ENCODE assay signal across 8 cellular contexts in genomic region chr19:35549174-35549788, GRCh38. TPM values are rescaled to one million over a fixed set of nuclear protein-coding genes. Genes with fewer than 3 reads are reported as not detected.
DNase-seq lines count a peak whose midpoint lies in the region; ATAC-seq, FAIRE-seq and TF ChIP-seq lines count a peak whose summit lies in the region.

No MANE protein-coding gene starts in this region.

- TF ChIP-seq EP300 in GM12878 (IDR thresholded peaks at IDR 0.05; ENCODE audit: borderline replicate concordance in 1 of 2, control insufficient read depth in 1 of 2, low read depth in 2 of 2, low read length in 2 of 2) = no peak

- H3K9me3 ChIP-seq in GM12878 (replicated peaks; ENCODE audit: control insufficient read depth, insufficient read depth, low read length) = no peaks in the 10 kb centered on the region

- DNase-seq in 8988T = peak; percentile 98
- DNase-seq in GM10266 (ENCODE audit: extremely low spot score) = peak; percentile 85
- DNase-seq in NCI-H2029 treated with DMSO at 0.1 percent for 48 hours (lab: John Stamatoyannopoulos, UW) = peak; percentile 28
- DNase-seq in T-helper 22 cell (ENCODE audit: low read depth) = peak; percentile 24
- DNase-seq in GM12878 (ENCODE audit: low read depth, low spot score) = no peak
- peak; percentile 80 for DNase-seq in kidney tubule cell (ENCODE audit: low spot score)
- peak; percentile 24 for DNase-seq in stimulated activated CD8-positive, alpha-beta memory T cell treated with anti-CD3 and anti-CD28 coated beads, Interleukin-15, amount 100 ng/mL, for 1 hour (ENCODE audit: low read depth)

- TF ChIP-seq CTCF in GM10266 (IDR thresholded peaks at IDR 0.05; ENCODE audit: control insufficient read depth, insufficient read depth, low read depth, missing control alignments) (peak; percentile 79), GM12878 (IDR thresholded peaks at IDR 0.05 in 2 of 3, conservative IDR thresholded peaks at IDR 0.05 in 1 of 3; ENCODE audit: control insufficient read depth in 2 of 3, extremely low read depth in 1 of 3, insufficient read depth in 1 of 3, low read depth in 3 of 3, low read length in 3 of 3) (peak; percentile 65 to 87 (median 83))

- no peak for TF ChIP-seq POLR2A in GM12878 (IDR thresholded peaks at IDR 0.05; ENCODE audit: low read depth, low read length)

- no peak overlapping the region for H2AFZ ChIP-seq in GM12878 (ENCODE audit: control insufficient read depth, low read depth, low read length)

- ATAC-seq in GM12878 = peak; percentile 30
- no peak for ATAC-seq in GM19463 (IDR thresholded peaks at IDR 0.05; ENCODE audit: unreplicated experiment)

- in situ Hi-C loops in GM12878 (cut with MboI) = no loop called here

- TF ChIP-seq RAD21 in GM12878 (IDR thresholded peaks at IDR 0.05; ENCODE audit: insufficient read depth, low read depth, low read length) = peak; percentile 72

- H3K27me3 ChIP-seq in GM12878 (replicated peaks in 1 of 2; ENCODE audit: control insufficient read depth in 2 of 2, insufficient read depth in 2 of 2, low read length in 1 of 2) = no peaks in the 10 kb centered on the region

- POLR2A ChIA-PET in GM12878 (lab: Charles Lee) = interaction anchor here (1.0 kb wide), 1 partner anchor 59 kb away, joined by 4 read pairs; no protein-coding TSS in a partner anchor

- SMC1A ChIA-PET in GM12878 (lab: Charles Lee; ENCODE audit: uncharacterized antibody, unreplicated experiment) = interaction anchor here (0.7 to 2.7 kb wide), 6 partner anchors 39 to 147 kb away, joined by 3 to 12 read pairs (median 7); no protein-coding TSS in a partner anchor

- no peak overlapping the region; the same call in 1 of the 2 replicates for H3K4me2 ChIP-seq in GM12878 (ENCODE audit: control insufficient read depth, insufficient read depth)

- WGBS in GM12878 (ENCODE audit: insufficient coverage, insufficient replicate concordance, low lambda C conversion rate, missing lambda C conversion rate) = 16% methylated on average over 6 of the region's 6 CpGs

- RAD21 ChIA-PET in GM12878 (lab: Charles Lee; ENCODE audit: unreplicated experiment) = interaction anchor here (1.0 to 1.5 kb wide), 8 partner anchors 39 to 199 kb away, joined by 3 to 10 read pairs (median 3); partner anchors contain the start of gene LIN37

- intact Hi-C loops in GM12878 (cut with micrococcal nuclease; ENCODE audit: unreplicated experiment) = loop anchor here (1.0 to 5.0 kb wide), 3 partner anchors 43 to 383 kb away; partner anchors contain the start of gene HAUS5

- BruUV-seq in GM12878 (replicated peaks; lab: Mats Ljungman, UMichigan) = no TSS peak

- peaks cover 17% of the 10 kb centered on the region for H3K79me2 ChIP-seq in GM12878 (ENCODE audit: control insufficient read depth, insufficient read depth, low read length)

- H4K20me1 ChIP-seq in GM12878 (ENCODE audit: control insufficient read depth, insufficient read depth) = no peaks in the 10 kb centered on the region

- H3K4me3 ChIP-seq in GM12878 = no peak overlapping the region

- H3K9ac ChIP-seq in GM12878 (ENCODE audit: control insufficient read depth, insufficient read depth, low read length) = no peak overlapping the region

- no peak overlapping the region for H3K27ac ChIP-seq in GM12878 (ENCODE audit: control insufficient read depth, insufficient read depth)

- peak; percentile 65 for FAIRE-seq in GM12878 (lab: Jason Lieb, UNC)

- CTCF ChIA-PET in GM12878 (lab: Yijun Ruan, JAX) = interaction anchor here (0.7 to 4.7 kb wide), 36 partner anchors 8 to 359 kb away, joined by 3 to 63 read pairs (median 4); partner anchors contain the start of genes COX6B1, ETV2, LIN37 and TYROBP

- peaks cover 15% of the 10 kb centered on the region for H3K4me1 ChIP-seq in GM12878 (ENCODE audit: control insufficient read depth, insufficient read depth, low read length)

- H3K36me3 ChIP-seq in GM12878 (ENCODE audit: control insufficient read depth in 2 of 2, insufficient read depth in 2 of 2, low read length in 1 of 2) = no peaks in the 10 kb centered on the region

RNA-seq across cellular contexts. Expression of gene TMEM147, which starts 3.9 kb away (rescaled TPM):
- 29.3 and 30.3 TPM in 2 replicates for total RNA-seq in GM12878 (2013; cell fraction: nucleolus; rRNA removed)
- total RNA-seq in GM12878 (2014; rRNA removed) (96.9 and 106 TPM in 2 replicates), GM12878 (2014; rRNA removed; fragmentation: Illumina TruSeq; extraction: Trizol) (54.7 and 55.2 TPM in 2 replicates), GM12878 (2021) (69.7 and 73.8 TPM in 2 replicates)
- polyA plus RNA-seq in GM12878 (2011; ENCODE audit: low read depth) = 63.1 TPM
- polyA plus RNA-seq in GM12878 (2011; rRNA removed) (47.2 and 84.8 TPM in 2 replicates), GM12878 (2014; fragmentation: Illumina TruSeq; extraction: Trizol) (69.3 and 71.8 TPM in 2 replicates), GM12878 (2014; fragmentation: Nextera tagmentation; extraction: Ambion mirVana) (10 to 100 TPM; 53.4 to 65.3 TPM), GM12878 (2014; rRNA removed) (119 and 131 TPM in 2 replicates), GM12878 (2016; fragmentation: Nextera tagmentation; extraction: Ambion mirVana) (100 to 1,000 TPM; 134 to 145 TPM)
- 121 and 147 TPM in 2 replicates for polyA plus RNA-seq in GM12878 (2011; cell fraction: cytosol; rRNA removed)
- 70.7 and 89.4 TPM in 2 replicates for polyA plus RNA-seq in GM12878 (2011; cell fraction: nucleus; rRNA removed)
- polyA plus RNA-seq in GM12878 (2012) = 65.4 and 71.1 TPM in 2 replicates
- 120 and 127 TPM in 2 replicates for polyA minus RNA-seq in GM12878 (2011; rRNA and poly(A)+ RNA removed)
- 29.3 and 32.1 TPM in 2 replicates for polyA minus RNA-seq in GM12878 (2011; cell fraction: cytosol; rRNA and poly(A)+ RNA removed)
- polyA minus RNA-seq in GM12878 (2011; cell fraction: nucleus; rRNA and poly(A)+ RNA removed) = 18.0 and 28.3 TPM in 2 replicates

RNA-seq across cellular contexts. Expression of gene ATP4A, which starts 14.2 kb away (rescaled TPM):
- 5.0 and 5.2 TPM in 2 replicates for total RNA-seq in GM12878 (2013; cell fraction: nucleolus; rRNA removed)
- 0.11 TPM in 2 replicates for total RNA-seq in GM12878 (2014; rRNA removed)
- total RNA-seq in GM12878 (2014; rRNA removed; fragmentation: Illumina TruSeq; extraction: Trizol) = not detected in 2 replicates
- 0.16 and 0.18 TPM in 2 replicates for total RNA-seq in GM12878 (2021)
- polyA plus RNA-seq in GM12878 (2011; ENCODE audit: low read depth) = 1.3 TPM
- 0.69 and 1.5 TPM in 2 replicates for polyA plus RNA-seq in GM12878 (2011; rRNA removed)
- 1.2 and 3.4 TPM in 2 replicates for polyA plus RNA-seq in GM12878 (2011; cell fraction: cytosol; rRNA removed)
- 34.3 and 44.4 TPM in 2 replicates for polyA plus RNA-seq in GM12878 (2011; cell fraction: nucleus; rRNA removed)
- 2.2 and 2.3 TPM in 2 replicates for polyA plus RNA-seq in GM12878 (2012)
- polyA plus RNA-seq in GM12878 (2014; fragmentation: Illumina TruSeq; extraction: Trizol) = 0.03 and 0.11 TPM in 2 replicates
- under 1 TPM in 1 of 2 experiments, not detected in 1; 0.04 TPM for polyA plus RNA-seq in GM12878 (2014; fragmentation: Nextera tagmentation; extraction: Ambion mirVana)
- 0.09 and 0.20 TPM in 2 replicates for polyA plus RNA-seq in GM12878 (2014; rRNA removed)
- under 1 TPM in 1 of 2 experiments, not detected in 1; 0.13 TPM for polyA plus RNA-seq in GM12878 (2016; fragmentation: Nextera tagmentation; extraction: Ambion mirVana)
- polyA minus RNA-seq in GM12878 (2011; rRNA and poly(A)+ RNA removed) = 0.88 and 0.93 TPM in 2 replicates
- polyA minus RNA-seq in GM12878 (2011; cell fraction: cytosol; rRNA and poly(A)+ RNA removed) = not detected in 2 replicates
- polyA minus RNA-seq in GM12878 (2011; cell fraction: nucleus; rRNA and poly(A)+ RNA removed) = 1.7 and 2.1 TPM in 2 replicates

RNA-seq across cellular contexts. Expression of gene GAPDHS, which starts 16.0 kb away (rescaled TPM):
- not detected in 2 replicates for total RNA-seq in GM12878 (2013; cell fraction: nucleolus; rRNA removed)
- total RNA-seq in GM12878 (2014; rRNA removed) = not detected in 2 replicates
- not detected in 2 replicates for total RNA-seq in GM12878 (2014; rRNA removed; fragmentation: Illumina TruSeq; extraction: Trizol)
- not detected in 2 replicates for total RNA-seq in GM12878 (2021)
- polyA plus RNA-seq in GM12878 (2011; ENCODE audit: low read depth) = not detected
- 0.08 TPM in 1 of 2 replicates, not detected in the other for polyA plus RNA-seq in GM12878 (2011; rRNA removed)
- polyA plus RNA-seq in GM12878 (2011; cell fraction: cytosol; rRNA removed) = 0.06 and 0.07 TPM in 2 replicates
- polyA plus RNA-seq in GM12878 (2011; cell fraction: nucleus; rRNA removed) = not detected in 2 replicates
- polyA plus RNA-seq in GM12878 (2012) = not detected in 2 replicates
- not detected in 2 replicates for polyA plus RNA-seq in GM12878 (2014; fragmentation: Illumina TruSeq; extraction: Trizol)
- not detected for polyA plus RNA-seq in GM12878 (2014; fragmentation: Nextera tagmentation; extraction: Ambion mirVana)
- not detected in 2 replicates for polyA plus RNA-seq in GM12878 (2014; rRNA removed)
- polyA plus RNA-seq in GM12878 (2016; fragmentation: Nextera tagmentation; extraction: Ambion mirVana) = not detected
- not detected in 2 replicates for polyA minus RNA-seq in GM12878 (2011; rRNA and poly(A)+ RNA removed)
- polyA minus RNA-seq in GM12878 (2011; cell fraction: cytosol; rRNA and poly(A)+ RNA removed) = not detected in 2 replicates
- polyA minus RNA-seq in GM12878 (2011; cell fraction: nucleus; rRNA and poly(A)+ RNA removed) = not detected in 2 replicates

RNA-seq across cellular contexts. Expression of gene SBSN, which starts 21.2 kb away (rescaled TPM):
- total RNA-seq in GM12878 (2013; cell fraction: nucleolus; rRNA removed) = 0.19 TPM in 1 of 2 replicates, not detected in the other
- total RNA-seq in GM12878 (2014; rRNA removed) (not detected in 2 replicates), GM12878 (2014; rRNA removed; fragmentation: Illumina TruSeq; extraction: Trizol) (not detected in 2 replicates), GM12878 (2021) (not detected in 2 replicates)
- not detected for polyA plus RNA-seq in GM12878 (2011; ENCODE audit: low read depth)
- polyA plus RNA-seq in GM12878 (2011; rRNA removed) (not detected in 2 replicates), GM12878 (2014; fragmentation: Illumina TruSeq; extraction: Trizol) (not detected in 2 replicates), GM12878 (2014; fragmentation: Nextera tagmentation; extraction: Ambion mirVana) (not detected), GM12878 (2014; rRNA removed) (0.09 TPM in 1 of 2 replicates, not detected in the other), GM12878 (2016; fragmentation: Nextera tagmentation; extraction: Ambion mirVana) (not detected)
- polyA plus RNA-seq in GM12878 (2011; cell fraction: cytosol; rRNA removed) = not detected in 2 replicates
- 0.25 TPM in 1 of 2 replicates, not detected in the other for polyA plus RNA-seq in GM12878 (2011; cell fraction: nucleus; rRNA removed)
- 0.18 and 0.32 TPM in 2 replicates for polyA plus RNA-seq in GM12878 (2012)
- not detected in 2 replicates for polyA minus RNA-seq in GM12878 (2011; rRNA and poly(A)+ RNA removed)
- not detected in 2 replicates for polyA minus RNA-seq in GM12878 (2011; cell fraction: cytosol; rRNA and poly(A)+ RNA removed)
- not detected in 2 replicates for polyA minus RNA-seq in GM12878 (2011; cell fraction: nucleus; rRNA and poly(A)+ RNA removed)

RNA-seq across cellular contexts. Expression of gene DMKN, which starts 35.8 kb away (rescaled TPM):
- total RNA-seq in GM12878 (2013; cell fraction: nucleolus; rRNA removed) = 230 and 233 TPM in 2 replicates
- total RNA-seq in GM12878 (2014; rRNA removed) = 59.5 and 68.0 TPM in 2 replicates
- total RNA-seq in GM12878 (2014; rRNA removed; fragmentation: Illumina TruSeq; extraction: Trizol) = 52.6 and 61.3 TPM in 2 replicates
- 57.8 and 64.9 TPM in 2 replicates for total RNA-seq in GM12878 (2021)
- polyA plus RNA-seq in GM12878 (2011; ENCODE audit: low read depth) = 52.3 TPM
- polyA plus RNA-seq in GM12878 (2011; rRNA removed) = 60.7 and 72.5 TPM in 2 replicates
- 78.7 and 92.1 TPM in 2 replicates for polyA plus RNA-seq in GM12878 (2011; cell fraction: cytosol; rRNA removed)
- polyA plus RNA-seq in GM12878 (2011; cell fraction: nucleus; rRNA removed) = 118 and 167 TPM in 2 replicates
- polyA plus RNA-seq in GM12878 (2012) = 23.7 and 29.9 TPM in 2 replicates
- 90.7 and 102 TPM in 2 replicates for polyA plus RNA-seq in GM12878 (2014; fragmentation: Illumina TruSeq; extraction: Trizol)
- 10 to 100 TPM; 36.4 to 43.3 TPM for polyA plus RNA-seq in GM12878 (2014; fragmentation: Nextera tagmentation; extraction: Ambion mirVana)
- 87.8 and 114 TPM in 2 replicates for polyA plus RNA-seq in GM12878 (2014; rRNA removed)
- polyA plus RNA-seq in GM12878 (2016; fragmentation: Nextera tagmentation; extraction: Ambion mirVana) = 10 to 100 TPM; 57.8 to 65.9 TPM
- polyA minus RNA-seq in GM12878 (2011; rRNA and poly(A)+ RNA removed) = 16.8 and 29.2 TPM in 2 replicates
- polyA minus RNA-seq in GM12878 (2011; cell fraction: cytosol; rRNA and poly(A)+ RNA removed) = 10.3 and 13.2 TPM in 2 replicates
- polyA minus RNA-seq in GM12878 (2011; cell fraction: nucleus; rRNA and poly(A)+ RNA removed) = 28.0 and 32.9 TPM in 2 replicates
